In genomic region chr10:96657385-96657784, GRCh38 we compare ENCODE assay signal across 20 cellular contexts.
"Had no signal": no experiment of that assay in that cellular context is flagged by ENCODE, and none has a peak within 500 bp of the region (broad histone marks: within the 10 kb centered on the region; RNA-seq: fewer than 3 reads in every experiment).

No MANE protein-coding gene starts in this region.

- DNase-seq: activated CD4-positive, alpha-beta T cell treated with anti-CD3 and anti-CD28 coated beads, Interleukin-2, amount 50 U/mL, for 4 hours; activated effector memory CD4-positive, alpha-beta T cell treated with anti-CD3 and anti-CD28 coated beads, Interleukin-2, amount 50 U/mL, for 16 hours; activated naive CD4-positive, alpha-beta T cell treated with anti-CD3 and anti-CD28 coated beads, Interleukin-2, amount 50 U/mL, for 16 hours; activated T-cell treated with anti-CD3 and anti-CD28 coated beads, Interleukin-2, amount 50 U/mL, for 72 hours; aorta; brain microvascular endothelial cell; colonic mucosa; gastrocnemius medialis; heart left ventricle; kidney glomerular epithelial cell; left ventricle myocardium inferior; stimulated activated CD4-positive, alpha-beta T cell treated with anti-CD3 and anti-CD28 coated beads, Interleukin-4, amount 100 ng/mL, for 24 hours; stimulated activated naive CD4-positive, alpha-beta T cell; T-helper 17 cell had no signal

- H3K79me2 ChIP-seq: parathyroid adenoma had no signal

- H3K4me3 ChIP-seq: colonic mucosa, gastrocnemius medialis, heart left ventricle, left ventricle myocardium inferior, smooth muscle cell, tibial nerve, vagina had no signal

- H3K27ac Mint-ChIP-seq: activated T-cell treated with anti-CD3 and anti-CD28 coated beads, Interleukin-2, amount 50 U/mL, for 72 hours; T-helper 17 cell had no signal

- H3K27ac ChIP-seq: brain microvascular endothelial cell, colonic mucosa, gastrocnemius medialis, left ventricle myocardium inferior, parathyroid adenoma, tibial nerve, vagina, VCaP had no signal

- H3K27me3 ChIP-seq: brain microvascular endothelial cell, colonic mucosa, gastrocnemius medialis, heart left ventricle, tibial nerve, vagina had no signal

- H3K9ac ChIP-seq: parathyroid adenoma had no signal

- H3K36me3 ChIP-seq: brain microvascular endothelial cell, colonic mucosa, gastrocnemius medialis, heart left ventricle, left ventricle myocardium inferior, tibial nerve, vagina had no signal

- H3K9me3 ChIP-seq: colonic mucosa, gastrocnemius medialis, heart left ventricle, left ventricle myocardium inferior, tibial nerve, vagina had no signal

- H3K27me3 Mint-ChIP-seq: central memory CD8-positive, alpha-beta T cell had no signal

- ATAC-seq: gastrocnemius medialis, T-helper 17 cell had no signal

- H3K4me1 ChIP-seq: colonic mucosa, parathyroid adenoma, tibial nerve, vagina had no signal

- H2AFZ ChIP-seq: parathyroid adenoma had no signal

- H3K4me3 Mint-ChIP-seq: activated T-cell treated with anti-CD3 and anti-CD28 coated beads, Interleukin-2, amount 50 U/mL, for 72 hours; central memory CD8-positive, alpha-beta T cell; T-helper 17 cell had no signal

- H3K4me2 ChIP-seq: smooth muscle cell had no signal
